Comparison of ENCODE assay signal across 12 cellular contexts in the genomic region with DNA sequence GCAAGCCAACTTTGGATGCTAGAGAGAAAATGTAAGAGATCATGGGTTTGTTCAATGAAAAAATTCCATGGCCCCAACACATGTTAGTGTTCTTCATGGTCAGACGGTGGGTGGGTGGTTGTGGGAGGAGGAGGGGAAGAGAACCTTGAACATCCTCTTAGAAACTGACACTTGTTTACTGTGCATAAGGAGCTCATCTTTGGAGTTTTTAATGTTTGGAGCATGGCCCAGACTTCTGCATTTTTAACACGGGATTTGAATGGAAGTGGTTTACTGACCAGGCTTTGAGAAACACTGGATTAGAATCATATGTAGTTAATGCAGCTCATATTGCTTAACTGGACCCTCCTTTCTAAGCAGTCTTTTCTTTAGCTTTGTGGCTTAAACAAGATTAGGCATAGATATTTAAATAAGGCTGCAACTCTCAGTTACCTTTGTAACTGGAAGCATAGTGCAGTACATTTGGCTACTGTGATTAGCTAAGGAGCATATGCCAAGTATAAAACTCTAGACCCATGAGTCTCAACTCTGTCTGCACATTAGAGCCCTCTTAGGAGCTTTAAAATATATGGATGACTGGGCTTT.
"Had no signal": no experiment of that assay in that cellular context is flagged by ENCODE, and none has a peak within 500 bp of the region (broad histone marks: within the 10 kb centered on the region; RNA-seq: fewer than 3 reads in every experiment).

No MANE protein-coding gene starts in this region.

- H3K4me1 ChIP-seq: breast epithelium had no signal

- H3K9me3 Mint-ChIP-seq: activated naive CD8-positive, alpha-beta T cell treated with anti-CD3 and anti-CD28 coated beads for 36 hours; activated T-cell treated with anti-CD3 and anti-CD28 coated beads, Interleukin-2, amount 50 U/mL, for 24 hours had no signal

- H3K27ac Mint-ChIP-seq: activated CD8-positive, alpha-beta memory T cell treated with anti-CD3 and anti-CD28 coated beads, Interleukin-2, amount 10 ng/mL, durations not matched to agents 7 days and 5 days; activated naive CD8-positive, alpha-beta T cell treated with anti-CD3 and anti-CD28 coated beads for 36 hours; activated T-cell treated with anti-CD3 and anti-CD28 coated beads, Interleukin-2, amount 50 U/mL, for 24 hours; T-helper 17 cell had no signal

- H3K27ac ChIP-seq: breast epithelium, stomach had no signal

- H3K36me3 ChIP-seq: breast epithelium, pancreas had no signal

- H3K27me3 ChIP-seq: breast epithelium, dorsolateral prefrontal cortex, pancreas, stomach had no signal

- H3K4me3 Mint-ChIP-seq: activated CD8-positive, alpha-beta memory T cell treated with anti-CD3 and anti-CD28 coated beads, Interleukin-2, amount 10 ng/mL, durations not matched to agents 7 days and 5 days; activated naive CD8-positive, alpha-beta T cell treated with anti-CD3 and anti-CD28 coated beads for 36 hours; activated T-cell treated with anti-CD3 and anti-CD28 coated beads, Interleukin-2, amount 50 U/mL, for 24 hours; T-helper 17 cell had no signal

- H3K4me3 ChIP-seq: breast epithelium, dorsolateral prefrontal cortex, pancreas, stomach had no signal

- DNase-seq: activated CD4-positive, alpha-beta T cell treated with anti-CD3 and anti-CD28 coated beads, Interleukin-2, amount 50 U/mL, for 4 hours; activated CD4-positive, CD25-positive, alpha-beta regulatory T cell treated with anti-CD3 and anti-CD28 coated beads, Interleukin-2, amount 50 U/mL, for 72 hours; activated CD8-positive, alpha-beta memory T cell treated with anti-CD3 and anti-CD28 coated beads, Interleukin-2, amount 10 ng/mL, durations not matched to agents 7 days and 5 days; activated gamma-delta T cell; activated naive CD8-positive, alpha-beta T cell treated with anti-CD3 and anti-CD28 coated beads for 36 hours; activated T-cell treated with anti-CD3 and anti-CD28 coated beads, Interleukin-2, amount 50 U/mL, for 24 hours; pancreas; stimulated activated CD4-positive, alpha-beta T cell treated with anti-CD3 and anti-CD28 coated beads, Interleukin-4, amount 100 ng/mL, for 4 hours; stomach; T-helper 17 cell had no signal

- H3K9me3 ChIP-seq: breast epithelium, pancreas, stomach had no signal

- H3K27me3 Mint-ChIP-seq: activated CD8-positive, alpha-beta memory T cell treated with anti-CD3 and anti-CD28 coated beads, Interleukin-2, amount 10 ng/mL, durations not matched to agents 7 days and 5 days; activated naive CD8-positive, alpha-beta T cell treated with anti-CD3 and anti-CD28 coated beads for 36 hours; activated T-cell treated with anti-CD3 and anti-CD28 coated beads, Interleukin-2, amount 50 U/mL, for 24 hours; T-helper 17 cell had no signal
